ENCODE assay signal across 22 cellular contexts in genomic region chr18:80166240-80166639, GRCh38. TPM values are rescaled to one million over a fixed set of nuclear protein-coding genes. Genes with fewer than 3 reads are reported as not detected.
DNase-seq lines count a peak whose midpoint lies in the region; ATAC-seq and TF ChIP-seq lines count a peak whose summit lies in the region.
"Had no signal": no experiment of that assay in that cellular context is flagged by ENCODE, and none has a peak within 500 bp of the region (broad histone marks: within the 10 kb centered on the region; RNA-seq: fewer than 3 reads in every experiment).

No MANE protein-coding gene starts in this region.

- ATAC-seq in omental fat pad (ENCODE audit: low FRiP score) (peak; percentile 38), GM21447 (IDR thresholded peaks at IDR 0.05; ENCODE audit: unreplicated experiment) (no peak)
- ATAC-seq in CD4-positive, alpha-beta T cell (ENCODE audit: poor library complexity) = no peak
- ATAC-seq: A549, GM23338, HCT116 had no signal

- POLR2A ChIA-PET in CD4-positive, alpha-beta T cell (lab: Charles Lee) = no interaction called here

- WGBS in stomach, 5 donors = 92 to 98% (median 93%) methylated on average over 9 to 10 of the region's 10 CpGs

- no peaks in the 10 kb centered on the region for H3K36me3 Mint-ChIP-seq in CD4-positive, alpha-beta T cell (ENCODE audit: low read depth)

- H3K27ac Mint-ChIP-seq in CD4-positive, alpha-beta T cell = no peak overlapping the region
- H3K27ac Mint-ChIP-seq: CD14-positive monocyte; CD4-positive, alpha-beta memory T cell; GM23338; H9 had no signal

- peaks cover 0 to 6% (median 0%) of the 10 kb centered on the region in 3 donors for H3K27me3 ChIP-seq in stomach
- H3K27me3 ChIP-seq in CD4-positive, alpha-beta T cell (ENCODE audit: control insufficient read depth, insufficient read depth, low read length) = peaks cover 25% of the 10 kb centered on the region
- H3K27me3 ChIP-seq: BE2C; BLaER1 treated with 17β-estradiol and CSF1 and Interleukin-3, amounts not matched to agents 10 nM and 100 nM had no signal

- H3K27ac ChIP-seq in stomach = no peak overlapping the region
- H3K27ac ChIP-seq in CD4-positive, alpha-beta T cell (ENCODE audit: low read depth, low read length) = no peak overlapping the region
- H3K27ac ChIP-seq: A549; BLaER1 treated with 17β-estradiol and CSF1 and Interleukin-3, amounts not matched to agents 10 nM and 100 nM had no signal

- no peak for TF ChIP-seq CTCF in omental fat pad (IDR thresholded peaks at IDR 0.05)
- no peak for TF ChIP-seq CTCF in stomach (IDR thresholded peaks at IDR 0.05)
- TF ChIP-seq CTCF in CD4-positive, alpha-beta T cell (IDR thresholded peaks at IDR 0.05) = no peak

- peaks cover 3 to 26% (median 16%) of the 10 kb centered on the region in 4 donors for H3K9me3 ChIP-seq in stomach
- H3K9me3 ChIP-seq in CD4-positive, alpha-beta T cell (ENCODE audit: control insufficient read depth, low read length) = peaks cover 12% of the 10 kb centered on the region
- H3K9me3 ChIP-seq: A549, BE2C had no signal

- TF ChIP-seq EP300 in stomach (IDR thresholded peaks at IDR 0.05) = no peak

- CTCF ChIA-PET in CD4-positive, alpha-beta T cell (lab: Charles Lee) = no interaction called here

- H3K4me1 ChIP-seq in stomach = peaks cover 0 to 7% (median 3%) of the 10 kb centered on the region in 4 donors
- H3K4me1 ChIP-seq: A549, BE2C had no signal

- DNase-seq in D341Med (ENCODE audit: low spot score) (peak; percentile 37), islet precursor cell (peak; percentile 42), omental fat pad (ENCODE audit: low spot score) (no peak), stomach (peak; percentile 15), kidney tubule cell (ENCODE audit: low spot score) (no peak)
- no peak for DNase-seq in CD4-positive, alpha-beta T cell
- DNase-seq: 8988T; ACHN; AML-193; BE2C; Calu3; CD4-positive, alpha-beta memory T cell; COR-L47; DMS153; DND-41; H9 had no signal

- no peaks in the 10 kb centered on the region for H3K4me1 Mint-ChIP-seq in CD4-positive, alpha-beta T cell (ENCODE audit: low read depth)
- H3K4me1 Mint-ChIP-seq: GM23338 had no signal

- H3K4me3 ChIP-seq in stomach = no peak overlapping the region
- H3K4me3 ChIP-seq: A549; BLaER1 treated with 17β-estradiol and CSF1 and Interleukin-3, amounts not matched to agents 10 nM and 100 nM; GM23338 had no signal

- intact Hi-C loops in stomach (cut with DNase I; ENCODE audit: low total_unique reads) = no loop called here
- intact Hi-C loops in CD4-positive, alpha-beta T cell (cut with DNase I, micrococcal nuclease) = no loop called here

- H3K9me3 Mint-ChIP-seq in CD4-positive, alpha-beta T cell = peaks cover 4% of the 10 kb centered on the region

- peaks cover 0 to 15% (median 0%) of the 10 kb centered on the region in 4 donors for H3K36me3 ChIP-seq in stomach
- H3K36me3 ChIP-seq: BE2C had no signal

- no peak overlapping the region for H3K4me3 Mint-ChIP-seq in CD4-positive, alpha-beta T cell
- H3K4me3 Mint-ChIP-seq: CD14-positive monocyte; CD4-positive, alpha-beta memory T cell; GM23338; H9 had no signal

- TF ChIP-seq POLR2A in stomach (IDR thresholded peaks at IDR 0.05) = no peak

- H3K27me3 Mint-ChIP-seq in CD4-positive, alpha-beta T cell = peaks cover 51% of the 10 kb centered on the region

RNA-seq across cellular contexts. Expression of gene ADNP2, which starts 57.2 kb away (rescaled TPM):
- 10 to 100 TPM; 13.2 to 22.6 (median 16.1) TPM for total RNA-seq in omental fat pad
- total RNA-seq in stomach = 10 to 100 TPM in 4 of 5 donors, 1 to 10 TPM in 1; 8.1 to 24.6 (median 14.3) TPM
- polyA plus RNA-seq in stomach = 1 to 10 TPM; 4.2 to 6.0 (median 5.0) TPM
- 10 to 100 TPM; 61.0 to 61.5 TPM for total RNA-seq in CD4-positive, alpha-beta T cell

Comparison
In these comparisons a context has a peak if more than half of its experiments do, and no peak if none do; other contexts are left out.
1. DNase-seq: peak in D341Med (single experiment), islet precursor cell (single experiment) and stomach (single experiment); none in omental fat pad (single experiment), CD4-positive, alpha-beta T cell (0 of 10) and kidney tubule cell (single experiment).